8 cellular contexts compared by ENCODE assay signal in the genomic region with DNA sequence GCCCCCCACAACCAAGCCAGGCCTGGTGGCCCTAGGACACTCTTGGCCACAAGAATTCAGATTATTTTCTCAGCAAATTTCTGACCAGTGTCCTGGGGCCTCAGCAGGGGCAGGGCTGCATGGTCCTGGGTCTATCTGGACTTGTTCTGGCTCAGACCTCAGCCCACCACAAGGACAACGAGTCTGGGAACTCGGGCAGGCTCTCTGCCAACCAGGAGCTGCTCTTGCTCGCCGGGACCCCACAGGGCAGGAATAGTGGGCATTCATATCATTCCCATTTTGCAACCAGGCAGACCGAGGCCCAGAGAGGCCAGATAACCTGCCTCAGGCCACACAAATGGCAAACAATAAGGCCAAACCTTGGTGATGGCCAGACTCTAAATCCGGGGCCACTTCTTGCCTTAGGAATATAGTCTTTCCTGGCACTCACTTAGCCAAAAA.
DNase-seq lines count a peak whose midpoint lies in the region; ATAC-seq and TF ChIP-seq lines count a peak whose summit lies in the region.

No MANE protein-coding gene starts in this region.

- DNase-seq in EH (ENCODE audit: low read depth) (peak; percentile 59), foreskin keratinocyte (no peak), sigmoid colon (peak; percentile 72), putamen (ENCODE audit: low spot score) (no peak), NCI-H524 treated with DMSO at 0.1 percent for 48 hours (lab: John Stamatoyannopoulos, UW) (no peak), NCI-H1436 treated with DMSO at 0.1 percent for 48 hours (lab: John Stamatoyannopoulos, UW) (no peak)
- no peak for DNase-seq in activated CD4-positive, alpha-beta memory T cell treated with anti-CD3 and anti-CD28 coated beads, Interleukin-2, amount 10 ng/mL, durations not matched to agents 7 days and 5 days
- no peak for DNase-seq in stimulated activated CD4-positive, alpha-beta T cell treated with anti-CD3 and anti-CD28 coated beads, Interleukin-4, amount 100 ng/mL, for 1 hour

- CTCF ChIA-PET in activated CD4-positive, alpha-beta memory T cell treated with anti-CD3 and anti-CD28 coated beads, Interleukin-2, amount 10 ng/mL, durations not matched to agents 7 days and 5 days (lab: Charles Lee) = interaction anchor here (1.1 to 1.5 kb wide), 2 partner anchors 16 to 46 kb away, joined by 4 to 7 read pairs; no protein-coding TSS in a partner anchor

- TF ChIP-seq POLR2A in sigmoid colon (IDR thresholded peaks at IDR 0.05) = no peak

- WGBS in sigmoid colon, 2 donors = 34 to 68% methylated on average over 6 of the region's 6 CpGs

- no peaks in the 10 kb centered on the region for H3K9me3 ChIP-seq in sigmoid colon

- no peak for TF ChIP-seq CTCF in foreskin keratinocyte (conservative IDR thresholded peaks at IDR 0.05)
- no peak for TF ChIP-seq CTCF in sigmoid colon (IDR thresholded peaks at IDR 0.05)

- POLR2A ChIA-PET in activated CD4-positive, alpha-beta memory T cell treated with anti-CD3 and anti-CD28 coated beads, Interleukin-2, amount 10 ng/mL, durations not matched to agents 7 days and 5 days (lab: Charles Lee) = interaction anchor here (1.7 to 6.7 kb wide), 5 partner anchors 8 to 20 kb away, joined by 8 to 70 read pairs (median 27); no protein-coding TSS in a partner anchor

- H3K9me3 Mint-ChIP-seq in activated CD4-positive, alpha-beta memory T cell treated with anti-CD3 and anti-CD28 coated beads, Interleukin-2, amount 10 ng/mL, durations not matched to agents 7 days and 5 days = no peaks in the 10 kb centered on the region

- intact Hi-C loops in sigmoid colon (cut with DNase I) = no loop called here

- H3K4me1 Mint-ChIP-seq in activated CD4-positive, alpha-beta memory T cell treated with anti-CD3 and anti-CD28 coated beads, Interleukin-2, amount 10 ng/mL, durations not matched to agents 7 days and 5 days = peaks cover 30% of the 10 kb centered on the region

- peaks cover 7% of the 10 kb centered on the region for H3K36me3 Mint-ChIP-seq in activated CD4-positive, alpha-beta memory T cell treated with anti-CD3 and anti-CD28 coated beads, Interleukin-2, amount 10 ng/mL, durations not matched to agents 7 days and 5 days (ENCODE audit: low read depth)

- peak overlapping the region; percentile 44 for H3K27ac ChIP-seq in foreskin keratinocyte
- peak overlapping the region; percentile 94 to 100 (median 100) for H3K27ac ChIP-seq in sigmoid colon

- no peak for ATAC-seq in foreskin keratinocyte

- TF ChIP-seq EP300 in sigmoid colon (IDR thresholded peaks at IDR 0.05) = no peak

- peak overlapping the region; percentile 90 for H3K27ac Mint-ChIP-seq in activated CD4-positive, alpha-beta memory T cell treated with anti-CD3 and anti-CD28 coated beads, Interleukin-2, amount 10 ng/mL, durations not matched to agents 7 days and 5 days

- H3K27me3 ChIP-seq in foreskin keratinocyte (no peaks in the 10 kb centered on the region), sigmoid colon (no peaks in the 10 kb centered on the region)

- H3K4me3 Mint-ChIP-seq in activated CD4-positive, alpha-beta memory T cell treated with anti-CD3 and anti-CD28 coated beads, Interleukin-2, amount 10 ng/mL, durations not matched to agents 7 days and 5 days = peak overlapping the region; percentile 82

- no peaks in the 10 kb centered on the region for H3K27me3 Mint-ChIP-seq in activated CD4-positive, alpha-beta memory T cell treated with anti-CD3 and anti-CD28 coated beads, Interleukin-2, amount 10 ng/mL, durations not matched to agents 7 days and 5 days

- H3K4me1 ChIP-seq in foreskin keratinocyte = peaks cover 39% of the 10 kb centered on the region
- H3K4me1 ChIP-seq in sigmoid colon = peaks cover 0 to 88% (median 83%) of the 10 kb centered on the region in 4 donors

- no peaks in the 10 kb centered on the region for H3K36me3 ChIP-seq in sigmoid colon

- peak overlapping the region in 3 of 4 donors; percentile 79 to 86 (median 84) for H3K4me3 ChIP-seq in sigmoid colon

Comparison
In these comparisons a context has a peak if more than half of its experiments do, and no peak if none do; other contexts are left out.
1. DNase-seq: peak in EH (single experiment) and sigmoid colon (single experiment); none in activated CD4-positive, alpha-beta memory T cell treated with anti-CD3 and anti-CD28 coated beads, Interleukin-2, amount 10 ng/mL, durations not matched to agents 7 days and 5 days (single experiment), foreskin keratinocyte (0 of 2), putamen (single experiment), NCI-H524 treated with DMSO at 0.1 percent for 48 hours (single experiment), NCI-H1436 treated with DMSO at 0.1 percent for 48 hours (single experiment) and stimulated activated CD4-positive, alpha-beta T cell treated with anti-CD3 and anti-CD28 coated beads, Interleukin-4, amount 100 ng/mL, for 1 hour (single experiment).